24 cellular contexts compared by ENCODE assay signal in genomic region chr18:44170208-44170880, GRCh38.
"Had no signal": no experiment of that assay in that cellular context is flagged by ENCODE, and none has a peak within 500 bp of the region (broad histone marks: within the 10 kb centered on the region; RNA-seq: fewer than 3 reads in every experiment).

No MANE protein-coding gene starts in this region.

- H3K27ac ChIP-seq: colonic mucosa, dorsolateral prefrontal cortex, esophagus muscularis mucosa, sigmoid colon, spleen, testis, vagina had no signal

- H3K27me3 ChIP-seq: colonic mucosa, esophagus muscularis mucosa, sigmoid colon, spleen, testis, vagina had no signal

- H3K27me3 Mint-ChIP-seq: activated CD4-positive, alpha-beta T cell treated with anti-CD3 and anti-CD28 coated beads for 36 hours; activated naive CD8-positive, alpha-beta T cell treated with anti-CD3 and anti-CD28 coated beads, Interleukin-2, amount 10 ng/mL, durations not matched to agents 7 days and 5 days; naive thymus-derived CD8-positive, alpha-beta T cell; progenitor cell of endocrine pancreas; type B pancreatic cell had no signal

- H3K4me1 Mint-ChIP-seq: activated CD4-positive, alpha-beta T cell treated with anti-CD3 and anti-CD28 coated beads for 36 hours; activated naive CD8-positive, alpha-beta T cell treated with anti-CD3 and anti-CD28 coated beads, Interleukin-2, amount 10 ng/mL, durations not matched to agents 7 days and 5 days; mesothelial cell of epicardium; naive thymus-derived CD8-positive, alpha-beta T cell had no signal

- DNase-seq: activated CD4-positive, alpha-beta T cell treated with anti-CD3 and anti-CD28 coated beads for 36 hours; activated CD4-positive, alpha-beta T cell treated with anti-CD3 and anti-CD28 coated beads, Interleukin-2, amount 50 U/mL, for 4 hours; activated naive CD4-positive, alpha-beta T cell treated with anti-CD3 and anti-CD28 coated beads for 36 hours; activated naive CD8-positive, alpha-beta T cell treated with anti-CD3 and anti-CD28 coated beads, Interleukin-2, amount 10 ng/mL, durations not matched to agents 7 days and 5 days; activated T-cell treated with anti-CD3 and anti-CD28 coated beads, Interleukin-2, amount 50 U/mL, for 48 hours; central memory CD4-positive, alpha-beta T cell; colonic mucosa; dorsolateral prefrontal cortex; naive thymus-derived CD8-positive, alpha-beta T cell; retina; sigmoid colon; spleen; stimulated activated CD4-positive, alpha-beta T cell treated with anti-CD3 and anti-CD28 coated beads, Interleukin-4, amount 100 ng/mL, for 1 hour; stimulated activated naive CD4-positive, alpha-beta T cell; T-helper 1 cell; testis had no signal

- ATAC-seq: activated CD4-positive, alpha-beta T cell treated with anti-CD3 and anti-CD28 coated beads for 36 hours; left lobe of liver; naive thymus-derived CD8-positive, alpha-beta T cell; WTC11 had no signal

- H3K4me3 Mint-ChIP-seq: activated CD4-positive, alpha-beta T cell treated with anti-CD3 and anti-CD28 coated beads for 36 hours; activated naive CD4-positive, alpha-beta T cell treated with anti-CD3 and anti-CD28 coated beads for 36 hours; activated naive CD8-positive, alpha-beta T cell treated with anti-CD3 and anti-CD28 coated beads, Interleukin-2, amount 10 ng/mL, durations not matched to agents 7 days and 5 days; mesothelial cell of epicardium; naive thymus-derived CD8-positive, alpha-beta T cell; type B pancreatic cell; WTC11 had no signal

- H3K36me3 ChIP-seq: colonic mucosa, esophagus muscularis mucosa, sigmoid colon, spleen, vagina had no signal

- H3K4me1 ChIP-seq: colonic mucosa, esophagus muscularis mucosa, sigmoid colon, spleen, testis, vagina had no signal

- H3K27ac Mint-ChIP-seq: activated CD4-positive, alpha-beta T cell treated with anti-CD3 and anti-CD28 coated beads for 36 hours; activated naive CD4-positive, alpha-beta T cell treated with anti-CD3 and anti-CD28 coated beads for 36 hours; activated naive CD8-positive, alpha-beta T cell treated with anti-CD3 and anti-CD28 coated beads, Interleukin-2, amount 10 ng/mL, durations not matched to agents 7 days and 5 days; mesothelial cell of epicardium; naive thymus-derived CD8-positive, alpha-beta T cell; progenitor cell of endocrine pancreas; type B pancreatic cell; WTC11 had no signal

- H3K4me3 ChIP-seq: colonic mucosa, dorsolateral prefrontal cortex, esophagus muscularis mucosa, lung, sigmoid colon, spleen, testis, vagina had no signal

- H3K9me3 Mint-ChIP-seq: mesothelial cell of epicardium, WTC11 had no signal

- H3K36me3 Mint-ChIP-seq: activated naive CD8-positive, alpha-beta T cell treated with anti-CD3 and anti-CD28 coated beads, Interleukin-2, amount 10 ng/mL, durations not matched to agents 7 days and 5 days; mesothelial cell of epicardium; type B pancreatic cell; WTC11 had no signal
